22 cellular contexts compared by ENCODE assay signal in the genomic region with DNA sequence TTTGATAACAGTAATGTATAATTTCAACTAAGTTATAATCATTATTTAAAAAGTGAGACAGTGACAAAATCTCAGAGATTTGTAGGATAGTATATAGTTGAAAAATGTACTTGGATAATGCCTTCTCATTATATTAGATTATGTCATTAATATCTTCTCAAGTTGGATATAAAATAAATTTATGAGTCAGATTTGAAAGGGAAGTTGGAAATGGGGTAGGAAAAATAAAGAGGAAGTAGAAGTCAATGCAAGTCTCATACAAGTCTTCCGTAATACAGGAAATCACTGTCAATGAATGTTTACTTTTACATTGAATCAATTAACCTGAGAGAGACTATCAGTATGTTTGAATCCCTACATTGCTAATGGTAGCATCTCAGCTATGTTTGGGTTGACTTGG.
"Had no signal": no experiment of that assay in that cellular context is flagged by ENCODE, and none has a peak within 500 bp of the region (broad histone marks: within the 10 kb centered on the region; RNA-seq: fewer than 3 reads in every experiment).

No MANE protein-coding gene starts in this region.

- DNase-seq: effector memory CD4-positive, alpha-beta T cell; gastrocnemius medialis; heart right ventricle; hypothalamus; kidney glomerular epithelial cell; mesendoderm; naive thymus-derived CD4-positive, alpha-beta T cell; nephron progenitor cell; posterior cingulate gyrus; spleen; stimulated activated CD4-positive, alpha-beta T cell treated with anti-CD3 and anti-CD28 coated beads, Interleukin-15, amount 100 ng/mL, for 24 hours; stimulated activated CD4-positive, alpha-beta T cell treated with anti-CD3 and anti-CD28 coated beads, Interleukin-1b, Interleukin-23, amount 100 ng/mL, for 48 hours; stimulated activated CD4-positive, alpha-beta T cell treated with anti-CD3 and anti-CD28 coated beads, Interleukin-4, amount 100 ng/mL, for 24 hours; stimulated activated naive CD8-positive, alpha-beta T cell treated with anti-CD3 and anti-CD28 coated beads, Interleukin-15, amount 100 ng/mL, for 72 hours; testis had no signal

- H3K27me3 ChIP-seq: esophagus muscularis mucosa, gastrocnemius medialis, heart right ventricle, spleen, testis, tibial nerve had no signal

- H3K4me1 ChIP-seq: esophagus muscularis mucosa, gastrocnemius medialis, heart right ventricle, spleen, testis, tibial nerve had no signal

- H3K4me3 ChIP-seq: esophagus muscularis mucosa, gastrocnemius medialis, heart right ventricle, spleen, testis, tibial nerve had no signal

- ATAC-seq: gastrocnemius medialis; heart right ventricle; naive thymus-derived CD4-positive, alpha-beta T cell; sciatic nerve; stimulated activated memory B cell treated with anti-CD40 and anti-IgM and Interleukin-4, amounts not matched to agents 10 μg/mL and 1 μg/mL and 100 μg/mL, for 72 hours; stimulated activated naive CD8-positive, alpha-beta T cell treated with anti-CD3 and anti-CD28 coated beads, Interleukin-15, amount 100 ng/mL, for 72 hours had no signal

- H3K9me3 ChIP-seq: esophagus muscularis mucosa, gastrocnemius medialis, testis had no signal

- FAIRE-seq: endometrium, islet of Langerhans had no signal

- H3K36me3 ChIP-seq: esophagus muscularis mucosa, gastrocnemius medialis, spleen, tibial nerve had no signal

- H3K27ac ChIP-seq: epithelial cell of prostate, esophagus muscularis mucosa, gastrocnemius medialis, heart right ventricle, spleen, testis, tibial nerve had no signal
